ENCODE assay signal across 10 cellular contexts in genomic region chr3:126056681-126057546, GRCh38. TPM values are rescaled to one million over a fixed set of nuclear protein-coding genes. Genes with fewer than 3 reads are reported as not detected.
DNase-seq lines count a peak whose midpoint lies in the region; ATAC-seq and TF ChIP-seq lines count a peak whose summit lies in the region.
"Had no signal": no experiment of that assay in that cellular context is flagged by ENCODE, and none has a peak within 500 bp of the region (broad histone marks: within the 10 kb centered on the region; RNA-seq: fewer than 3 reads in every experiment).

No MANE protein-coding gene starts in this region.

- H3K4me1 ChIP-seq in esophagus muscularis mucosa (peaks cover 7 to 18% (median 11%) of the 10 kb centered on the region in 4 donors), mucosa of descending colon (ENCODE audit: low read depth) (no peaks in the 10 kb centered on the region)

- H3K9me3 ChIP-seq in MG63 (no peaks in the 10 kb centered on the region; the same call in 1 of the 2 replicates), esophagus muscularis mucosa (no peaks in the 10 kb centered on the region), mucosa of descending colon (no peaks in the 10 kb centered on the region)

- intact Hi-C loops in esophagus muscularis mucosa (cut with DNase I) = no loop called here
- intact Hi-C loops in mucosa of descending colon (cut with DNase I, micrococcal nuclease) = no loop called here

- WGBS in esophagus muscularis mucosa = 74% methylated on average over 5 of the region's 15 CpGs

- TF ChIP-seq CTCF in esophagus muscularis mucosa (IDR thresholded peaks at IDR 0.05) (no peak), mucosa of descending colon (IDR thresholded peaks at IDR 0.05) (no peak)

- H3K4me3 ChIP-seq in MG63 (no peak overlapping the region), esophagus muscularis mucosa (no peak overlapping the region), mucosa of descending colon (no peak overlapping the region)

- no peak for TF ChIP-seq EP300 in esophagus muscularis mucosa (IDR thresholded peaks at IDR 0.05)

- H3K36me3 ChIP-seq in MG63 (no peaks in the 10 kb centered on the region), esophagus muscularis mucosa (peaks cover 0 to 22% (median 4%) of the 10 kb centered on the region in 4 donors), mucosa of descending colon (ENCODE audit: low read depth) (no peaks in the 10 kb centered on the region)

- DNase-seq in A172 (ENCODE audit: low spot score) (peak; percentile 69), MG63 (peak; percentile 44), esophagus muscularis mucosa (ENCODE audit: extremely low spot score) (peak; percentile 87), mucosa of descending colon (no peak), putamen (ENCODE audit: low spot score) (no peak)
- DNase-seq in stimulated activated CD4-positive, alpha-beta T cell treated with anti-CD3 and anti-CD28 coated beads, Interleukin-4, amount 100 ng/mL, for 4 hours = no peak
- DNase-seq: T-cell had no signal

- no peaks in the 10 kb centered on the region for H3K27me3 ChIP-seq in MG63
- no peaks in the 10 kb centered on the region for H3K27me3 ChIP-seq in esophagus muscularis mucosa

- peak; percentile 71 for ATAC-seq in mucosa of descending colon
- no peak for ATAC-seq in HG03159 (IDR thresholded peaks at IDR 0.05; ENCODE audit: unreplicated experiment)
- no peak for ATAC-seq in GM18861 (IDR thresholded peaks at IDR 0.05; ENCODE audit: unreplicated experiment)
- ATAC-seq: T-cell had no signal

- no peak for TF ChIP-seq POLR2A in esophagus muscularis mucosa (IDR thresholded peaks at IDR 0.05; ENCODE audit: low read depth)

- H3K27ac ChIP-seq in esophagus muscularis mucosa (replicated peaks in 1 of 4) = no peak overlapping the region
- H3K27ac ChIP-seq: epithelial cell of prostate had no signal

RNA-seq across cellular contexts. Expression of gene SLC41A3, which starts 27.0 kb away (rescaled TPM):
- 40.9 and 42.3 TPM in 2 replicates for total RNA-seq in A172 (2014; rRNA removed; shearing (Covaris generic))
- total RNA-seq in MG63 (2014; rRNA removed; shearing (Covaris generic); ENCODE audit: low replicate concordance) = 55.6 and 63.0 TPM in 2 replicates
- 10 to 100 TPM; 31.6 to 68.1 (median 38.9) TPM for total RNA-seq in esophagus muscularis mucosa
- 10 to 100 TPM; 23.0 to 33.9 (median 31.2) TPM for total RNA-seq in mucosa of descending colon

Comparison
In these comparisons a context has a peak if more than half of its experiments do, and no peak if none do; other contexts are left out.
1. DNase-seq: peak in A172 (single experiment), MG63 (single experiment) and esophagus muscularis mucosa (single experiment); none in mucosa of descending colon (0 of 3), putamen (single experiment) and stimulated activated CD4-positive, alpha-beta T cell treated with anti-CD3 and anti-CD28 coated beads, Interleukin-4, amount 100 ng/mL, for 4 hours (0 of 2).